Comparison of ENCODE assay signal across 1 cellular context in the genomic region with DNA sequence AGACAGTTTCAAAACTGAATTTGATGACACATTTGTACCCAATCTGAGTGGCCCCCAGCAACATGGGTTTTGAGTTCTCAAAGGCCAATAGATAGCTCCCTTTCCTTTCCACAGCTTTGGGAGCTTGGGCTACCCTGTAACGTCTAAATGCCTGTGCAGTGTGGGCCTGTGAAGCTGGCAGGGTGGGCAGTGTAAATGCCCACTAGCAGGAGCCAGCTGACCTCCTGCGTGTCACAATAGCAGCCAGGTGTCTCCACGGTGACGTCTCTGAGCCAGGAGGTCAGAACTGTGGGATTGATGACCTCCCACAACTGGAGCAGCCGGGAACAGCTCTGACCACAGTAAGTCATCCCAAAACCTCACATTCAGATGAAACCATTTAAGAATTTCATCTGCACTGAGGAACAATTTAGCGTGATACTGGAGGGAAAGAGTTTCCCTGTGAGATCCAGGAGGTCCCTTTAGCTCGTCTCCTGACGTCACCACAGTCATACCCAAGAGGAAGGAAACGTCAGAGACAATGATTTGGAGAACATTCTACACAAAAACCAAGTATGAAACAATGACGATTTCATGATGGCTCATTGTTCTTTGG.
TF ChIP-seq lines count a peak whose summit lies in the region.

A gene (plus strand): TSS at position 300 of the 595 bp plus-strand sequence. CDS start 23,022 bp downstream, outside the sequence.

TF ChIP-seq in GM12878, 131 proteins besides CTCF, POLR2A, EP300 and RAD21:
- no peak for TF ChIP-seq SMAD5 (IDR thresholded peaks at IDR 0.05; ENCODE audit: low read depth)
- TF ChIP-seq IKZF2 (IDR thresholded peaks at IDR 0.05), result no peak
- no peak for TF ChIP-seq NFIC (IDR thresholded peaks at IDR 0.05; ENCODE audit: low read depth, low read length)
- TF ChIP-seq SREBF1 (IDR thresholded peaks at IDR 0.05; ENCODE audit: low read length), result no peak
- TF ChIP-seq HDAC6 (IDR thresholded peaks at IDR 0.05; ENCODE audit: unreplicated experiment), result no peak
- TF ChIP-seq SREBF2 (IDR thresholded peaks at IDR 0.05; ENCODE audit: low read length), result no peak
- no peak for TF ChIP-seq NRF1 (conservative IDR thresholded peaks at IDR 0.05; ENCODE audit: low read depth, low read length)
- TF ChIP-seq RBBP5 (conservative IDR thresholded peaks at IDR 0.05), result no peak
- TF ChIP-seq IKZF1 (conservative IDR thresholded peaks at IDR 0.05), result no peak
- TF ChIP-seq ZSCAN29 (IDR thresholded peaks at IDR 0.05), result no peak
- no peak for TF ChIP-seq BMI1 (IDR thresholded peaks at IDR 0.05; ENCODE audit: borderline replicate concordance)
- TF ChIP-seq FOS (IDR thresholded peaks at IDR 0.05; ENCODE audit: borderline replicate concordance, extremely low read depth, insufficient read length), result no peak
- no peak for TF ChIP-seq ZZZ3 (IDR thresholded peaks at IDR 0.05; ENCODE audit: control insufficient read depth, insufficient read length, low read depth)
- TF ChIP-seq NR2C1 (IDR thresholded peaks at IDR 0.05), result no peak
- TF ChIP-seq EED (IDR thresholded peaks at IDR 0.05; ENCODE audit: low read depth), result no peak
- no peak for TF ChIP-seq FOXM1 (IDR thresholded peaks at IDR 0.05; ENCODE audit: low read depth, low read length)
- TF ChIP-seq, protein P1, sequence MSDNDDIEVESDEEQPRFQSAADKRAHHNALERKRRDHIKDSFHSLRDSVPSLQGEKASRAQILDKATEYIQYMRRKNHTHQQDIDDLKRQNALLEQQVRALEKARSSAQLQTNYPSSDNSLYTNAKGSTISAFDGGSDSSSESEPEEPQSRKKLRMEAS (IDR thresholded peaks at IDR 0.05; ENCODE audit: low read depth, low read length), result no peak
- TF ChIP-seq LARP7 (IDR thresholded peaks at IDR 0.05), result no peak
- TF ChIP-seq POLR2AphosphoS2 (IDR thresholded peaks at IDR 0.05; ENCODE audit: low read depth, low read length), result no peak
- TF ChIP-seq CBX3 (IDR thresholded peaks at IDR 0.05; ENCODE audit: borderline replicate concordance, low read depth), result no peak
